ENCODE assay signal across 30 cellular contexts in the genomic region with DNA sequence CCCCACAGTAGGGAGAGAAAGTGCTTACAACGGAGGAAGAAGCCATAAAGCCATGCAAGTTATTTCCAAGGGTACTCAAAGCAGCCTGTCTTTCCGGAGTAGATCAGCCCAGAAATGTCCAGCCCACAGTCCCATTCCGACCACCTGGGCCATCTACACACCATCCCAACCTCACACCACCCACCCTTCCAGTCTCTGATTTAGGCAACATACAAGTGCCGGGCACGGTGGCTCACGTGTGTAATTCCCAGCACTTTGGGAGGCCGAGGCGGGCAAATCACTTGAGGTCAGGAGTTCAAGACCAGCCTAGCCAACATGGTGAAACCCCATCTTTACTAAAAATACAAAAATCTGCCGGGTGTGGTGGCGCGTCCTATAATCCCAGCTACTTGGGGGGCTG.
"Had no signal": no experiment of that assay in that cellular context is flagged by ENCODE, and none has a peak within 500 bp of the region (broad histone marks: within the 10 kb centered on the region; RNA-seq: fewer than 3 reads in every experiment).

No MANE protein-coding gene starts in this region.

- H3K27me3 Mint-ChIP-seq: activated B cell treated with CpG ODN at 0.5 μM for 24 hours; activated CD8-positive, alpha-beta T cell treated with anti-CD3 and anti-CD28 coated beads for 36 hours; activated naive CD8-positive, alpha-beta T cell; activated T-helper 17 cell treated with anti-CD3 and anti-CD28 coated beads, Interleukin-2, amount 50 U/mL, for 72 hours; central memory CD8-positive, alpha-beta T cell; effector memory CD8-positive, alpha-beta T cell; T-cell had no signal

- DNase-seq: activated B cell treated with CpG ODN at 0.5 μM for 24 hours; activated CD4-positive, alpha-beta T cell treated with anti-CD3 and anti-CD28 coated beads for 48 hours; activated CD4-positive, alpha-beta T cell treated with anti-CD3 and anti-CD28 coated beads, Interleukin-2, amount 50 U/mL, for 1 hour; activated CD4-positive, alpha-beta T cell treated with anti-CD3 and anti-CD28 coated beads, Interleukin-2, amount 50 U/mL, for 48 hours; activated CD8-positive, alpha-beta memory T cell treated with anti-CD3 and anti-CD28 coated beads for 24 hours; activated CD8-positive, alpha-beta T cell treated with anti-CD3 and anti-CD28 coated beads for 36 hours; activated effector memory CD4-positive, alpha-beta T cell treated with Interleukin-2 at 50 U/mL for 16 hours; activated gamma-delta T cell treated with Interleukin-2 at 50 U/mL for 16 hours; activated naive CD4-positive, alpha-beta T cell treated with anti-CD3 and anti-CD28 coated beads, Interleukin-2, amount 50 U/mL, for 16 hours; activated naive CD4-positive, alpha-beta T cell treated with Interleukin-2 at 50 U/mL for 16 hours; activated T-cell treated with anti-CD3 and anti-CD28 coated beads, Interleukin-2, amount 50 U/mL, for 4 hours; amniotic stem cell; anterior cingulate cortex; brain microvascular endothelial cell; cortex of kidney; dermis blood vessel endothelial cell; effector CD4-positive, alpha-beta T cell; effector memory CD8-positive, alpha-beta T cell; erythroblast; foreskin melanocyte; SW 1271; T-cell; T-helper 9 cell; WERI-Rb-1 had no signal

- H3K36me3 Mint-ChIP-seq: activated naive CD8-positive, alpha-beta T cell; T-cell had no signal

- H3K27ac Mint-ChIP-seq: activated B cell treated with CpG ODN at 0.5 μM for 24 hours; activated CD8-positive, alpha-beta T cell treated with anti-CD3 and anti-CD28 coated beads for 36 hours; activated naive CD8-positive, alpha-beta T cell; activated T-helper 17 cell treated with anti-CD3 and anti-CD28 coated beads, Interleukin-2, amount 50 U/mL, for 72 hours; effector memory CD8-positive, alpha-beta T cell; T-cell; T-helper 1 cell treated with Interleukin-12 subunit alpha and Interleukin-12 subunit beta and Interleukin-4 antibody, amounts not matched to agents 30 μg/mL and 1 μg/mL, for 36 hours had no signal

- H3K4me3 ChIP-seq: esophagus muscularis mucosa had no signal

- H3K27me3 ChIP-seq: brain microvascular endothelial cell, esophagus muscularis mucosa had no signal

- H3K4me3 Mint-ChIP-seq: activated B cell treated with CpG ODN at 0.5 μM for 24 hours; activated CD8-positive, alpha-beta T cell treated with anti-CD3 and anti-CD28 coated beads for 36 hours; activated naive CD8-positive, alpha-beta T cell; activated T-cell treated with anti-CD3 and anti-CD28 coated beads, Interleukin-2, amount 50 U/mL, for 4 hours; activated T-helper 17 cell treated with anti-CD3 and anti-CD28 coated beads, Interleukin-2, amount 50 U/mL, for 72 hours; central memory CD8-positive, alpha-beta T cell; effector memory CD8-positive, alpha-beta T cell; T-cell; T-helper 1 cell treated with Interleukin-12 subunit alpha and Interleukin-12 subunit beta and Interleukin-4 antibody, amounts not matched to agents 30 μg/mL and 1 μg/mL, for 36 hours had no signal

- H3K36me3 ChIP-seq: brain microvascular endothelial cell, esophagus muscularis mucosa, WERI-Rb-1 had no signal

- H3K9me3 Mint-ChIP-seq: activated B cell treated with CpG ODN at 0.5 μM for 24 hours; activated CD8-positive, alpha-beta T cell treated with anti-CD3 and anti-CD28 coated beads for 36 hours; activated T-cell treated with anti-CD3 and anti-CD28 coated beads, Interleukin-2, amount 50 U/mL, for 4 hours; activated T-helper 17 cell treated with anti-CD3 and anti-CD28 coated beads, Interleukin-2, amount 50 U/mL, for 72 hours; central memory CD8-positive, alpha-beta T cell; effector memory CD8-positive, alpha-beta T cell; T-cell; T-helper 1 cell treated with Interleukin-12 subunit alpha and Interleukin-12 subunit beta and Interleukin-4 antibody, amounts not matched to agents 30 μg/mL and 1 μg/mL, for 36 hours had no signal

- H3K4me1 Mint-ChIP-seq: activated B cell treated with CpG ODN at 0.5 μM for 24 hours; activated T-helper 17 cell treated with anti-CD3 and anti-CD28 coated beads, Interleukin-2, amount 50 U/mL, for 72 hours; central memory CD8-positive, alpha-beta T cell; T-cell had no signal

- H3K27ac ChIP-seq: brain microvascular endothelial cell, esophagus muscularis mucosa, WERI-Rb-1 had no signal

- H3K9me3 ChIP-seq: esophagus muscularis mucosa had no signal

- ATAC-seq: activated CD4-positive, CD25-positive, alpha-beta regulatory T cell treated with anti-CD3 and anti-CD28 coated beads, Interleukin-2, amount 50 U/mL, for 24 hours; activated CD8-positive, alpha-beta T cell treated with anti-CD3 and anti-CD28 coated beads for 36 hours; activated T-cell treated with anti-CD3 and anti-CD28 coated beads, Interleukin-2, amount 50 U/mL, for 4 hours; activated T-helper 17 cell treated with anti-CD3 and anti-CD28 coated beads, Interleukin-2, amount 50 U/mL, for 72 hours; effector memory CD8-positive, alpha-beta T cell; T-cell had no signal
